ENCODE assay signal across 8 cellular contexts in genomic region chr11:12088047-12088481, GRCh38. TPM values are rescaled to one million over a fixed set of nuclear protein-coding genes. Genes with fewer than 3 reads are reported as not detected.
DNase-seq lines count a peak whose midpoint lies in the region; ATAC-seq and TF ChIP-seq lines count a peak whose summit lies in the region.

No MANE protein-coding gene starts in this region.

- no peak for TF ChIP-seq POLR2A in prostate gland (IDR thresholded peaks at IDR 0.05)

- H3K9me3 ChIP-seq in RWPE2 (ENCODE audit: severe bottlenecking) (peaks cover 4% of the 10 kb centered on the region), esophagus (ENCODE audit: control insufficient read depth in 2 of 2, insufficient read depth in 1 of 2, low read depth in 1 of 2, low read length in 1 of 2) (no peaks in the 10 kb centered on the region), prostate gland (no peaks in the 10 kb centered on the region)

- DNase-seq in GM04504 (ENCODE audit: low read depth) (peak; percentile 81), RWPE2 (ENCODE audit: low spot score) (no peak), prostate gland (ENCODE audit: low spot score) (peak; percentile 69), KG1 (lab: John Stamatoyannopoulos, UW) (no peak)

- WGBS in esophagus, 2 donors: 19 to 32% methylated on average over 7 of the region's 7 CpGs
- 10% methylated on average over 7 of the region's 7 CpGs for WGBS in prostate gland

- no peaks in the 10 kb centered on the region for H3K27me3 ChIP-seq in RWPE2 (ENCODE audit: insufficient read depth, poor library complexity, severe bottlenecking)
- no peaks in the 10 kb centered on the region for H3K27me3 ChIP-seq in esophagus (ENCODE audit: control insufficient read depth in 1 of 2, insufficient read depth in 2 of 2, low read length in 2 of 2)
- H3K27me3 ChIP-seq in prostate gland (replicated peaks; ENCODE audit: insufficient read depth): no peaks in the 10 kb centered on the region

- H3K4me1 ChIP-seq in RWPE2 (ENCODE audit: insufficient read depth, poor library complexity, severe bottlenecking): peaks cover 64% of the 10 kb centered on the region
- peaks cover 2 to 19% of the 10 kb centered on the region in 2 donors for H3K4me1 ChIP-seq in esophagus (ENCODE audit: control insufficient read depth in 2 of 2, insufficient read depth in 2 of 2, low read length in 1 of 2)
- H3K4me1 ChIP-seq in prostate gland (replicated peaks): no peaks in the 10 kb centered on the region

- peak; percentile 68 for TF ChIP-seq CTCF in RWPE2 (IDR thresholded peaks at IDR 0.05; ENCODE audit: poor library complexity, severe bottlenecking)
- peak in 2 of 4 experiments; percentile 63 to 70 for TF ChIP-seq CTCF in prostate gland (IDR thresholded peaks at IDR 0.05)

- H3K36me3 ChIP-seq in RWPE2 (ENCODE audit: low read depth): no peaks in the 10 kb centered on the region
- H3K36me3 ChIP-seq in esophagus (ENCODE audit: control insufficient read depth in 2 of 2, insufficient read depth in 2 of 2, low read length in 1 of 2): no peaks in the 10 kb centered on the region
- H3K36me3 ChIP-seq in prostate gland: no peaks in the 10 kb centered on the region

- intact Hi-C loops in prostate gland (cut with DNase I): loop anchor here (10.0 kb wide), 1 partner anchor 347 kb away; no protein-coding TSS in a partner anchor

- H3K4me3 ChIP-seq in RWPE2 (ENCODE audit: severe bottlenecking): no peak overlapping the region
- no peak overlapping the region for H3K4me3 ChIP-seq in esophagus (ENCODE audit: low read depth in 1 of 2, low read length in 2 of 2)
- no peak overlapping the region for H3K4me3 ChIP-seq in prostate gland

- H3K27ac ChIP-seq in RWPE2 (ENCODE audit: poor library complexity, severe bottlenecking) (peak overlapping the region; percentile 99), esophagus (ENCODE audit: low read depth in 2 of 2, low read length in 1 of 2) (peak overlapping the region; percentile 25 to 69), prostate gland (peak overlapping the region; percentile 71 to 77)

- ATAC-seq in RWPE2 (ENCODE audit: low read depth) (peak; percentile 27), GM19023 (IDR thresholded peaks at IDR 0.05; ENCODE audit: unreplicated experiment) (no peak), HG03097 (IDR thresholded peaks at IDR 0.05; ENCODE audit: low FRiP score, unreplicated experiment) (no peak), GM18502 (IDR thresholded peaks at IDR 0.05; ENCODE audit: poor library complexity, unreplicated experiment) (no peak)

RNA-seq across cellular contexts. Expression of gene MICAL2, which starts 22.3 kb away (rescaled TPM):
- polyA plus RNA-seq in esophagus: 1 to 10 TPM; 4.5 to 6.2 TPM
- 100 to 1,000 TPM in 1 of 2 donors, 10 to 100 TPM in 1; 13.1 to 285 TPM for total RNA-seq in prostate gland

Comparison
In these comparisons a context has a peak if more than half of its experiments do, and no peak if none do; other contexts are left out.
1. DNase-seq: peak in GM04504 (single experiment) and prostate gland (single experiment); none in RWPE2 (single experiment) and KG1 (single experiment).
2. H3K27ac ChIP-seq: peak in every context shown above with its lines; median percentile 99 in RWPE2; 74 in prostate gland; 47 in esophagus.